ENCODE assay signal across 27 cellular contexts in genomic region chr18:30016179-30016578, GRCh38.
DNase-seq lines count a peak whose midpoint lies in the region; ATAC-seq and TF ChIP-seq lines count a peak whose summit lies in the region.
"Had no signal": no experiment of that assay in that cellular context is flagged by ENCODE, and none has a peak within 500 bp of the region (broad histone marks: within the 10 kb centered on the region; RNA-seq: fewer than 3 reads in every experiment).

No MANE protein-coding gene starts in this region.

- no peak for TF ChIP-seq EP300 in sigmoid colon (IDR thresholded peaks at IDR 0.05)

- intact Hi-C loops in sigmoid colon (cut with DNase I), result no loop called here

- 85 to 91% methylated on average over 2 of the region's 2 CpGs for WGBS in sigmoid colon, 2 donors

- ATAC-seq in RWPE2 (ENCODE audit: low read depth) (peak; percentile 77), HG02884 (IDR thresholded peaks at IDR 0.05; ENCODE audit: unreplicated experiment) (no peak)
- ATAC-seq: CD8-positive, alpha-beta T cell; gastrocnemius medialis; left lobe of liver had no signal

- H2AFZ ChIP-seq in ACC112 (ENCODE audit: low read length, unreplicated experiment), result no peak overlapping the region
- no peak overlapping the region for H2AFZ ChIP-seq in MM.1S (ENCODE audit: low read length)
- H2AFZ ChIP-seq: hepatocyte had no signal

- DNase-seq in HS-27A (ENCODE audit: low read depth) (peak; percentile 29), RWPE2 (ENCODE audit: low spot score) (no peak), glomerular visceral epithelial cell (ENCODE audit: extremely low spot score) (peak; percentile 4), MM.1S (no peak), mesenteric fat pad (ENCODE audit: low spot score) (no peak), sigmoid colon (no peak)
- DNase-seq: activated CD4-positive, alpha-beta T cell treated with anti-CD3 and anti-CD28 coated beads, Interleukin-2, amount 50 U/mL, for 48 hours; activated CD8-positive, alpha-beta memory T cell treated with anti-CD3 and anti-CD28 coated beads, Interleukin-2, amount 50 U/mL, for 48 hours; caudate nucleus; CD8-positive, alpha-beta T cell; dermis blood vessel endothelial cell; DMS153; gastrocnemius medialis; H9; naive B cell; NCI-H1048; NCI-H187 treated with DMSO at 0.1 percent for 48 hours; NCI-H526; NK-92 treated with Interleukin-12 subunit alpha and Interleukin-12 subunit beta, amount 100 ng/mL, for 24 hours; stimulated activated CD4-positive, alpha-beta T cell treated with anti-CD3 and anti-CD28 coated beads, Interleukin-15, amount 100 ng/mL, for 24 hours; stimulated activated naive CD4-positive, alpha-beta T cell treated with Interleukin-2 at 50 U/mL for 16 hours; uterus had no signal

- TF ChIP-seq CTCF in RWPE2 (IDR thresholded peaks at IDR 0.05; ENCODE audit: poor library complexity, severe bottlenecking) (no peak), MM.1S (IDR thresholded peaks at IDR 0.05; ENCODE audit: low read length) (no peak), sigmoid colon (IDR thresholded peaks at IDR 0.05) (no peak)

- no peaks in the 10 kb centered on the region for H3F3A ChIP-seq in MM.1S (ENCODE audit: insufficient read depth, low read length)

- no peak for TF ChIP-seq POLR2A in sigmoid colon (IDR thresholded peaks at IDR 0.05)

- H3K27me3 ChIP-seq in ACC112 (ENCODE audit: insufficient read depth, low read length) (no peaks in the 10 kb centered on the region), RWPE2 (ENCODE audit: insufficient read depth, poor library complexity, severe bottlenecking) (no peaks in the 10 kb centered on the region), MM.1S (replicated peaks; ENCODE audit: insufficient read depth, low read length) (no peaks in the 10 kb centered on the region), sigmoid colon (no peaks in the 10 kb centered on the region)
- H3K27me3 ChIP-seq: gastrocnemius medialis, hepatocyte, neutrophil, uterus had no signal

- no peak overlapping the region for H3K27ac ChIP-seq in ACC112 (ENCODE audit: low read depth, low read length)
- no peak overlapping the region for H3K27ac ChIP-seq in RWPE2 (ENCODE audit: poor library complexity, severe bottlenecking)
- H3K27ac ChIP-seq in MM.1S (ENCODE audit: low read length), result no peak overlapping the region
- H3K27ac ChIP-seq in sigmoid colon, result no peak overlapping the region
- H3K27ac ChIP-seq: gastrocnemius medialis, hepatocyte, neutrophil, uterus had no signal

- H3K9ac ChIP-seq in MM.1S (ENCODE audit: low read length), result no peak overlapping the region

- H3K36me3 ChIP-seq in ACC112 (ENCODE audit: insufficient read depth, low read length) (no peaks in the 10 kb centered on the region), RWPE2 (ENCODE audit: low read depth) (no peaks in the 10 kb centered on the region), MM.1S (replicated peaks; ENCODE audit: insufficient read depth, low read length) (no peaks in the 10 kb centered on the region), sigmoid colon (no peaks in the 10 kb centered on the region)
- H3K36me3 ChIP-seq: gastrocnemius medialis, neutrophil, uterus had no signal

- H3K4me1 ChIP-seq in ACC112 (ENCODE audit: control insufficient read depth, insufficient read depth, low read length, unreplicated experiment) (peaks cover 16% of the 10 kb centered on the region), RWPE2 (ENCODE audit: insufficient read depth, poor library complexity, severe bottlenecking) (peaks cover 8% of the 10 kb centered on the region), MM.1S (ENCODE audit: low read length) (no peaks in the 10 kb centered on the region), sigmoid colon (no peaks in the 10 kb centered on the region)
- H3K4me1 ChIP-seq: gastrocnemius medialis, uterus had no signal

- peak overlapping the region; percentile 11; the same call in 1 of the 2 replicates for H3K4me3 ChIP-seq in ACC112 (ENCODE audit: low read depth, low read length)
- H3K4me3 ChIP-seq in RWPE2 (ENCODE audit: severe bottlenecking), result no peak overlapping the region
- no peak overlapping the region for H3K4me3 ChIP-seq in MM.1S (ENCODE audit: low read length)
- H3K4me3 ChIP-seq in sigmoid colon, result no peak overlapping the region
- H3K4me3 ChIP-seq: gastrocnemius medialis, hepatocyte, uterus had no signal

- no peaks in the 10 kb centered on the region for H3K9me3 ChIP-seq in RWPE2 (ENCODE audit: severe bottlenecking)
- H3K9me3 ChIP-seq in MM.1S (replicated peaks; ENCODE audit: insufficient read depth, low read length), result no peaks in the 10 kb centered on the region
- H3K9me3 ChIP-seq in sigmoid colon, result no peaks in the 10 kb centered on the region
- H3K9me3 ChIP-seq: gastrocnemius medialis, neutrophil, uterus had no signal

- no peaks in the 10 kb centered on the region for H4K20me1 ChIP-seq in MM.1S (ENCODE audit: insufficient read depth, low read length)

- no peak overlapping the region for H3K4me2 ChIP-seq in MM.1S (ENCODE audit: low read depth, low read length)
- H3K4me2 ChIP-seq: hepatocyte had no signal

- H3K79me2 ChIP-seq in ACC112 (ENCODE audit: control insufficient read depth, insufficient read depth, low read length, unreplicated experiment), result no peaks in the 10 kb centered on the region
- no peaks in the 10 kb centered on the region for H3K79me2 ChIP-seq in MM.1S (ENCODE audit: low read length)
- H3K79me2 ChIP-seq: hepatocyte had no signal

- no peaks in the 10 kb centered on the region for H3K9me2 ChIP-seq in MM.1S (replicated peaks; ENCODE audit: insufficient read depth, low read length)

Comparison
In these comparisons a context has a peak if more than half of its experiments do, and no peak if none do; other contexts are left out.
1. DNase-seq: peak in HS-27A (single experiment) and glomerular visceral epithelial cell (single experiment); none in RWPE2 (single experiment), MM.1S (single experiment), mesenteric fat pad (single experiment) and sigmoid colon (single experiment).